ENCODE assay signal across 11 cellular contexts in genomic region chr16:69823831-69824563, GRCh38.
A peak's percentile ranks its signal among the peaks of the same experiment; 100 is the strongest.
DNase-seq lines count a peak whose midpoint lies in the region; ATAC-seq and TF ChIP-seq lines count a peak whose summit lies in the region.
"Had no signal": no experiment of that assay in that cellular context is flagged by ENCODE, and none has a peak within 500 bp of the region (broad histone marks: within the 10 kb centered on the region; RNA-seq: fewer than 3 reads in every experiment).

No MANE protein-coding gene starts in this region.

- H3K9me3 ChIP-seq in MM.1S (replicated peaks; ENCODE audit: insufficient read depth, low read length) (no peaks in the 10 kb centered on the region), right lobe of liver (no peaks in the 10 kb centered on the region)
- H3K9me3 ChIP-seq: colonic mucosa had no signal

- DNase-seq in GM12864 (ENCODE audit: low read depth) (peak; percentile 53), MM.1S (peak; percentile 84), right lobe of liver (peak in 1 of 3 donors; percentile 64), DMS53 treated with DMSO at 0.1 percent for 48 hours (lab: John Stamatoyannopoulos, UW; ENCODE audit: unreplicated experiment) (no peak), KG1 (lab: John Stamatoyannopoulos, UW) (no peak), NOMO-1 (lab: John Stamatoyannopoulos, UW; ENCODE audit: unreplicated experiment in 2 of 2) (no peak)
- DNase-seq in stimulated activated CD8-positive, alpha-beta memory T cell treated with anti-CD3 and anti-CD28 coated beads, Interleukin-4, amount 100 ng/mL, for 48 hours: no peak
- DNase-seq: colonic mucosa; EL; stimulated activated CD4-positive, alpha-beta T cell treated with anti-CD3 and anti-CD28 coated beads, Interleukin-12 subunit alpha, Interleukin-12 subunit beta, amount 100 ng/mL, for 4 hours had no signal

- peak overlapping the region; percentile 74 for H2AFZ ChIP-seq in MM.1S (ENCODE audit: low read length)

- H3K4me3 ChIP-seq in GM12864 (ENCODE audit: low read depth, low read length): peak overlapping the region; percentile 22; the same call in 1 of the 2 replicates
- peak overlapping the region; percentile 46; the same call in 1 of the 2 replicates for H3K4me3 ChIP-seq in MM.1S (ENCODE audit: low read length)
- no peak overlapping the region for H3K4me3 ChIP-seq in right lobe of liver
- H3K4me3 ChIP-seq: colonic mucosa had no signal

- H3K4me1 ChIP-seq in MM.1S (ENCODE audit: low read length): 0 out of 2 replicates have a peak, but pooled peaks cover 5% of the 10 kb centered on the region
- peaks cover 0 to 10% (median 2%) of the 10 kb centered on the region in 4 donors for H3K4me1 ChIP-seq in right lobe of liver
- H3K4me1 ChIP-seq: colonic mucosa had no signal

- H3K9ac ChIP-seq in MM.1S (ENCODE audit: low read length): peak overlapping the region; percentile 57

- no peaks in the 10 kb centered on the region for H3K36me3 ChIP-seq in MM.1S (replicated peaks; ENCODE audit: insufficient read depth, low read length)
- H3K36me3 ChIP-seq in right lobe of liver: peaks cover 0 to 2% (median 0%) of the 10 kb centered on the region in 4 donors
- H3K36me3 ChIP-seq: colonic mucosa had no signal

- no peaks in the 10 kb centered on the region for H3K79me2 ChIP-seq in MM.1S (ENCODE audit: low read length)

- H3K27ac ChIP-seq in MM.1S (ENCODE audit: low read length): peak overlapping the region; percentile 80
- peak overlapping the region; percentile 21 to 78 (median 25) for H3K27ac ChIP-seq in right lobe of liver
- H3K27ac ChIP-seq: colonic mucosa had no signal

- TF ChIP-seq CTCF in GM12864 (IDR thresholded peaks at IDR 0.05; ENCODE audit: low read depth, low read length, missing control alignments) (no peak), MM.1S (IDR thresholded peaks at IDR 0.05; ENCODE audit: low read length) (no peak), right lobe of liver (IDR thresholded peaks at IDR 0.05) (no peak)

- peaks cover 12% of the 10 kb centered on the region for H3F3A ChIP-seq in MM.1S (ENCODE audit: insufficient read depth, low read length)

- no peaks in the 10 kb centered on the region for H4K20me1 ChIP-seq in MM.1S (ENCODE audit: insufficient read depth, low read length)

- ATAC-seq in GM21447 (IDR thresholded peaks at IDR 0.05; ENCODE audit: unreplicated experiment) (peak; percentile 95), right lobe of liver (peak; percentile 78 to 87 (median 86))

- 49% methylated on average over 10 of the region's 10 CpGs for whole genome bisulfite sequencing in right lobe of liver (ENCODE audit: insufficient coverage, low coverage, low lambda C conversion rate, missing lambda C conversion rate)

- no peak for TF ChIP-seq POLR2A in right lobe of liver (IDR thresholded peaks at IDR 0.05)

- peak overlapping the region; percentile 91 for H3K4me2 ChIP-seq in MM.1S (ENCODE audit: low read depth, low read length)

- H3K9me2 ChIP-seq in MM.1S (replicated peaks; ENCODE audit: insufficient read depth, low read length): no peaks in the 10 kb centered on the region

- H3K27me3 ChIP-seq in MM.1S (replicated peaks; ENCODE audit: insufficient read depth, low read length): no peaks in the 10 kb centered on the region
- no peaks in the 10 kb centered on the region for H3K27me3 ChIP-seq in right lobe of liver
- H3K27me3 ChIP-seq: colonic mucosa had no signal

- intact Hi-C loops in right lobe of liver (cut with DNase I): no loop called here

Comparison
In these comparisons a context has a peak if more than half of its experiments do, and no peak if none do; other contexts are left out.
1. DNase-seq: peak in GM12864 (single experiment) and MM.1S (single experiment); none in DMS53 treated with DMSO at 0.1 percent for 48 hours (single experiment), stimulated activated CD8-positive, alpha-beta memory T cell treated with anti-CD3 and anti-CD28 coated beads, Interleukin-4, amount 100 ng/mL, for 48 hours (single experiment), KG1 (single experiment) and NOMO-1 (0 of 2).
2. H3K4me3 ChIP-seq: peak in GM12864 (single experiment) and MM.1S (single experiment); none in right lobe of liver (0 of 3).